8 cellular contexts compared by ENCODE assay signal in genomic region chr7:123494193-123494796, GRCh38. TPM values are rescaled to one million over a fixed set of nuclear protein-coding genes. Genes with fewer than 3 reads are reported as not detected.
DNase-seq lines count a peak whose midpoint lies in the region; ATAC-seq, FAIRE-seq and TF ChIP-seq lines count a peak whose summit lies in the region.

No MANE protein-coding gene starts in this region.

- no peaks in the 10 kb centered on the region for H3K9me3 ChIP-seq in transverse colon

- H3K27me3 ChIP-seq in GM06990 (replicated peaks; ENCODE audit: control insufficient read depth, insufficient read depth, low read length) (no peaks in the 10 kb centered on the region), transverse colon (no peaks in the 10 kb centered on the region)

- WGBS in transverse colon (ENCODE audit: low coverage in 1 of 2), 2 donors, result 2 to 9% methylated on average over 3 of the region's 3 CpGs

- peaks cover 0 to 6% (median 2%) of the 10 kb centered on the region in 4 donors for H3K4me1 ChIP-seq in transverse colon

- DNase-seq in AG08395 (ENCODE audit: low spot score) (peak; percentile 48), GM06990 (ENCODE audit: extremely low read depth, insufficient read length) (no peak), NCI-H460 (ENCODE audit: extremely low read depth, low read depth) (peak; percentile 59), amniotic epithelial cell (ENCODE audit: low read depth) (peak; percentile 38), transverse colon (peak; percentile 13)

- no peak for TF ChIP-seq POLR2A in transverse colon (IDR thresholded peaks at IDR 0.05)

- no peak overlapping the region for H3K4me3 ChIP-seq in GM06990 (replicated peaks; ENCODE audit: low read depth, low read length)
- H3K4me3 ChIP-seq in transverse colon, result no peak overlapping the region

- no peaks in the 10 kb centered on the region for H3K36me3 ChIP-seq in GM06990 (ENCODE audit: control insufficient read depth, insufficient read depth, low read length)
- no peaks in the 10 kb centered on the region for H3K36me3 ChIP-seq in transverse colon

- TF ChIP-seq EP300 in transverse colon (IDR thresholded peaks at IDR 0.05; ENCODE audit: low read depth), result no peak

- H3K27ac ChIP-seq in transverse colon, result no peak overlapping the region

- in situ Hi-C loops in transverse colon (cut with MboI; ENCODE audit: low pct_ligation_motif_present in 1 of 4, low pct_unique_long_range_greater_than_20kb in 1 of 4, low sequenced_read_pairs in 3 of 4), result loop anchor here in 1 of 4 donors (10.0 kb wide), 1 partner anchor 371 kb away; no protein-coding TSS in a partner anchor

- intact Hi-C loops in transverse colon (cut with DNase I; ENCODE audit: low total_unique reads), result no loop called here

- TF ChIP-seq CTCF in GM06990 (IDR thresholded peaks at IDR 0.05; ENCODE audit: insufficient read depth, low read length, poor library complexity, severe bottlenecking) (peak; percentile 71), transverse colon (IDR thresholded peaks at IDR 0.05) (peak; percentile 54 to 73 (median 71))

- peak; percentile 100 for FAIRE-seq in islet of Langerhans (lab: Jason Lieb, UNC)

- ATAC-seq in HG03039 (IDR thresholded peaks at IDR 0.05; ENCODE audit: unreplicated experiment), result peak; percentile 75
- ATAC-seq in GM19455 (IDR thresholded peaks at IDR 0.05; ENCODE audit: unreplicated experiment), result no peak

RNA-seq across cellular contexts. Expression of gene IQUB, which starts 40.1 kb away (rescaled TPM):
- total RNA-seq in NCI-H460 (2014; rRNA removed; shearing (Covaris generic)), result 0.30 and 0.43 TPM in 2 replicates
- 0.07 TPM in 1 of 2 replicates, not detected in the other for polyA plus RNA-seq in NCI-H460 (2014; cell fraction: nucleus; rRNA removed)
- under 1 TPM in 2 of 4 donors, not detected in 2; 0.14 to 0.32 TPM for total RNA-seq in transverse colon
